Comparison of ENCODE assay signal across 14 cellular contexts in the genomic region with DNA sequence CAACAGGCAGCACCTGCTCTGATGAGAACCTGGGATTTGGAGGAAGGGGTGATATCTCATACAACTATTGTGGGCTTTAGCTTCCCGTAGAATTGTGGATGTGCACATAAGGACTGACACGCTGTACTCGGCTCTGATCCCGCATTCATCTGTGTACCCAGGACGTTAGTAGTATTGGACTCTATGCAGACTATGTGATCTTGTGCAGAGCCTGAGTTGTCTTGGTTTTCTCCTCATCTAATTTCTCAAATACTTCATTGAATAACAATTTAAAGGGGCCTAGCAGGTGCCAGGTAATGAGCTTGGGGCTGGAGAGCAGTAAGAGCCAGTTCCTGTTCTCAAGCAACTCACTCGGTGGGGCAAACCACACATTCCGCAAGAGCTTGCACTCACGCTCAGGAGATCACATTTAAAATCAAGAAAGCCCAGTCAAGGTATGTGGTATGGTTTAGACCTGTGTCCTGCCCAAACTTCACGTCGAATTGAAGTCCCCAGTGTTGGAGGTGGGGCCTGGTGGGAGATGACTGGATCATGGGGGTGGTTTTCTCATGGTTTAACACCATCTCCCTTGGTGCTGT. TPM values are rescaled to one million over a fixed set of nuclear protein-coding genes. Genes with fewer than 3 reads are reported as not detected.
DNase-seq lines count a peak whose midpoint lies in the region; ATAC-seq and TF ChIP-seq lines count a peak whose summit lies in the region.
"Had no signal": no experiment of that assay in that cellular context is flagged by ENCODE, and none has a peak within 500 bp of the region (broad histone marks: within the 10 kb centered on the region; RNA-seq: fewer than 3 reads in every experiment).

No MANE protein-coding gene starts in this region.

- H3K36me3 ChIP-seq in RWPE2 (ENCODE audit: low read depth) (peaks cover 37% of the 10 kb centered on the region), psoas muscle (ENCODE audit: insufficient read depth in 1 of 2, low read depth in 1 of 2) (peaks cover 3 to 37% of the 10 kb centered on the region in 2 donors), BE2C (peaks cover 13% of the 10 kb centered on the region)

- 72 to 83% (median 79%) methylated on average over 10 of the region's 10 CpGs for WGBS in psoas muscle, 3 donors

- CTCF ChIA-PET in AG04450 (lab: Charles Lee) = interaction anchor here (0.6 to 1.1 kb wide), 2 partner anchors 86 to 803 kb away, joined by 3 to 9 read pairs; no protein-coding TSS in a partner anchor

- DNase-seq in AG04450 (ENCODE audit: low read depth, low spot score) = no peak
- no peak for DNase-seq in RWPE2 (ENCODE audit: low spot score)
- DNase-seq in glomerular visceral epithelial cell (ENCODE audit: extremely low spot score) = peak; percentile 82
- no peak for DNase-seq in psoas muscle
- DNase-seq in stimulated activated CD4-positive, alpha-beta T cell treated with anti-CD3 and anti-CD28 coated beads, Interleukin-2, amount 100 ng/mL, for 48 hours = no peak
- no peak for DNase-seq in BE2C
- DNase-seq: activated CD4-positive, alpha-beta T cell treated with anti-CD3 and anti-CD28 coated beads for 4 hours; activated gamma-delta T cell treated with Interleukin-2 at 50 U/mL for 16 hours; NCI-H524; upper lobe of right lung had no signal

- ATAC-seq in RWPE2 (ENCODE audit: low read depth) (peak; percentile 15; the same call in 2 of the 3 replicates), psoas muscle (peak; percentile 21 to 59 (median 34)), HG03521 (IDR thresholded peaks at IDR 0.05; ENCODE audit: unreplicated experiment) (no peak), HG02885 (IDR thresholded peaks at IDR 0.05; ENCODE audit: poor library complexity, unreplicated experiment) (no peak)
- ATAC-seq: left colon had no signal

- POLR2A ChIA-PET in AG04450 (lab: Yijun Ruan, JAX) = interaction anchor here (0.8 kb wide), 1 partner anchor 10 kb away, joined by 3 read pairs; no protein-coding TSS in a partner anchor

- no peaks in the 10 kb centered on the region for H3K27me3 ChIP-seq in AG04450 (ENCODE audit: control insufficient read depth, insufficient read depth, low read length)
- no peaks in the 10 kb centered on the region for H3K27me3 ChIP-seq in RWPE2 (ENCODE audit: insufficient read depth, poor library complexity, severe bottlenecking)
- H3K27me3 ChIP-seq in psoas muscle (ENCODE audit: insufficient read depth in 3 of 3, low read length in 2 of 3) = no peaks in the 10 kb centered on the region
- H3K27me3 ChIP-seq in BE2C = no peaks in the 10 kb centered on the region
- H3K27me3 ChIP-seq: upper lobe of right lung had no signal

- peak overlapping the region; percentile 80 for H3K27ac ChIP-seq in AG04450 (ENCODE audit: low read depth, low read length)
- H3K27ac ChIP-seq in RWPE2 (ENCODE audit: poor library complexity, severe bottlenecking) = no peak overlapping the region
- H3K27ac ChIP-seq in psoas muscle = peak overlapping the region; percentile 75
- H3K27ac ChIP-seq: upper lobe of right lung had no signal

- H3K4me3 ChIP-seq in AG04450 (ENCODE audit: low read depth, low read length) (no peak overlapping the region), RWPE2 (ENCODE audit: severe bottlenecking) (no peak overlapping the region), psoas muscle (peak overlapping the region; percentile 29), BE2C (ENCODE audit: low read depth, low read length) (no peak overlapping the region)
- H3K4me3 ChIP-seq: upper lobe of right lung had no signal

- no peak for TF ChIP-seq CTCF in AG04450 (IDR thresholded peaks at IDR 0.05; ENCODE audit: low read depth, low read length)
- no peak for TF ChIP-seq CTCF in RWPE2 (IDR thresholded peaks at IDR 0.05; ENCODE audit: poor library complexity, severe bottlenecking)
- no peak for TF ChIP-seq CTCF in psoas muscle (IDR thresholded peaks at IDR 0.05)
- TF ChIP-seq CTCF in BE2C (IDR thresholded peaks at IDR 0.05; ENCODE audit: low read depth, low read length) = no peak

- no peaks in the 10 kb centered on the region for H3K4me1 ChIP-seq in RWPE2 (ENCODE audit: insufficient read depth, poor library complexity, severe bottlenecking)
- H3K4me1 ChIP-seq in psoas muscle = peaks cover 15% of the 10 kb centered on the region
- H3K4me1 ChIP-seq in BE2C = no peaks in the 10 kb centered on the region; the same call in 1 of the 2 replicates
- H3K4me1 ChIP-seq: parathyroid adenoma had no signal

- intact Hi-C loops in psoas muscle (cut with DNase I) = no loop called here

- H3K9me3 ChIP-seq in AG04450 (ENCODE audit: control insufficient read depth, insufficient read depth, low read length) = no peaks in the 10 kb centered on the region
- H3K9me3 ChIP-seq in RWPE2 (ENCODE audit: severe bottlenecking) = no peaks in the 10 kb centered on the region
- no peaks in the 10 kb centered on the region for H3K9me3 ChIP-seq in psoas muscle
- no peaks in the 10 kb centered on the region for H3K9me3 ChIP-seq in BE2C
- H3K9me3 ChIP-seq: upper lobe of right lung had no signal

RNA-seq across cellular contexts. Expression of a gene that starts 14.8 kb away (rescaled TPM):
- polyA plus RNA-seq in AG04450 (2011; rRNA removed) = 87.5 and 92.9 TPM in 2 replicates
- 52.5 and 55.2 TPM in 2 replicates for polyA minus RNA-seq in AG04450 (2011; rRNA and poly(A)+ RNA removed)
- 10 to 100 TPM; 12.7 to 16.0 (median 13.4) TPM for total RNA-seq in psoas muscle
- 10 to 100 TPM; 13.2 to 29.8 (median 22.9) TPM for polyA plus RNA-seq in psoas muscle
- polyA plus RNA-seq in BE2C (2012; ENCODE audit: insufficient read depth, insufficient read length, low read depth) = 84.6 TPM

RNA-seq across cellular contexts. Expression of a gene that starts 51.1 kb away (rescaled TPM):
- polyA plus RNA-seq in AG04450 (2011; rRNA removed) = 218 and 262 TPM in 2 replicates
- polyA minus RNA-seq in AG04450 (2011; rRNA and poly(A)+ RNA removed) = 141 and 160 TPM in 2 replicates
- total RNA-seq in psoas muscle = 100 to 1,000 TPM; 389 to 592 (median 473) TPM
- polyA plus RNA-seq in psoas muscle = 100 to 1,000 TPM; 525 to 576 (median 529) TPM
- 273 TPM for polyA plus RNA-seq in BE2C (2012; ENCODE audit: insufficient read depth, insufficient read length, low read depth)

Comparison
In these comparisons a context has a peak if more than half of its experiments do, and no peak if none do; other contexts are left out.
1. ATAC-seq: peak in RWPE2 (single experiment) and psoas muscle (4 of 4); none in HG03521 (single experiment) and HG02885 (single experiment).